8 cellular contexts compared by ENCODE assay signal in the genomic region with DNA sequence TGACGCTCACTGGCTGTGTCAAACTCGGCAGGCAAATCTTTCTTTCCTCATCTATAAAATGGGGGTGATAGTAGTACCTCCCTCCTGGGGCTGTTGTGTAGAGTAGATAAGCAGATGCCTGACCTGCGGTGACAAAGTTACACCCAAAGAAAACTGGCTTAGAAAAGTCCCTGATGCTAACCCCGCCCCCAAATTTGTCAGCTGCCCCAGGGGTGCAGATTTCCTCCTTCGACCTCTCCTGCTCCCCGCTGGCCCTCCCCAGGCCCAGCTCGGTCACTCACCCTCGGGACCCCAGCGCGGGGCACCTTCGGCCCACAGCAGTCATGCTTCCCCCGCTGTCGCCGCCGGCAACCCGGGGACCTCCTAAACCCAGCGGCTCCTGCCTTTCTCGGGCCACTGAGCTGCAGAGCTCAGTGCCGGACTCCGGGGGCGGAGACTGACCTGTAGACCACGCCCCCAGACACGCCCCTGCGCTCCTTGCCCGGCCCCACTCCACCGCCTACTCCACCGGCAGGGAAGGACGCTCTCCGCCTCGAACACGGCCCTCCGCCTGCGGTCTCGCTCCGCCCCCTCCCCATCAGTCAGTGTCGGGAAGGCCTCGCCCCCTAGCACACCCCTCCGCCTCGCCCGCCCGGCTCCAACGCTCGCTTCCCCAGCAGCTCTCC. TPM values are rescaled to one million over a fixed set of nuclear protein-coding genes. Genes with fewer than 3 reads are reported as not detected.
DNase-seq lines count a peak whose midpoint lies in the region; ATAC-seq and TF ChIP-seq lines count a peak whose summit lies in the region.

No MANE protein-coding gene starts in this region.

- H3K27me3 Mint-ChIP-seq in activated CD4-positive, alpha-beta memory T cell treated with anti-CD3 and anti-CD28 coated beads for 36 hours: no peaks in the 10 kb centered on the region

- TF ChIP-seq CTCF in C4-2B (conservative IDR thresholded peaks at IDR 0.05): no peak
- TF ChIP-seq CTCF in lower leg skin (IDR thresholded peaks at IDR 0.05): no peak

- WGBS in lower leg skin, 2 donors: 2 to 3% methylated on average over 27 to 43 of the region's 43 CpGs

- H3K9ac ChIP-seq in duodenal mucosa (ENCODE audit: low read depth in 1 of 2, low read length in 2 of 2): peak overlapping the region; percentile 18 to 54

- H3K27ac ChIP-seq in C4-2B (peak overlapping the region; percentile 1; the same call in 1 of the 2 replicates), duodenal mucosa (ENCODE audit: low read depth, low read length) (peak overlapping the region; percentile 3)

- peaks cover 56% of the 10 kb centered on the region for H3K4me1 Mint-ChIP-seq in activated CD4-positive, alpha-beta memory T cell treated with anti-CD3 and anti-CD28 coated beads for 36 hours (ENCODE audit: low read depth)

- CTCF ChIA-PET in activated CD4-positive, alpha-beta memory T cell treated with anti-CD3 and anti-CD28 coated beads for 36 hours (lab: Charles Lee): interaction anchor here (0.6 to 11.7 kb wide), 10 partner anchors 8 to 267 kb away, joined by 3 to 131 read pairs (median 6); partner anchors contain the start of genes CDK9, SH2D3C and TOR2A

- no peaks in the 10 kb centered on the region for H3K9me3 Mint-ChIP-seq in activated CD4-positive, alpha-beta memory T cell treated with anti-CD3 and anti-CD28 coated beads for 36 hours

- H3K4me3 Mint-ChIP-seq in activated CD4-positive, alpha-beta memory T cell treated with anti-CD3 and anti-CD28 coated beads for 36 hours: peak overlapping the region; percentile 89

- H3K36me3 Mint-ChIP-seq in activated CD4-positive, alpha-beta memory T cell treated with anti-CD3 and anti-CD28 coated beads for 36 hours: peaks cover 32% of the 10 kb centered on the region

- POLR2A ChIA-PET in activated CD4-positive, alpha-beta memory T cell treated with anti-CD3 and anti-CD28 coated beads for 36 hours (lab: Charles Lee): interaction anchor here (0.6 to 3.3 kb wide), 10 partner anchors 8 to 321 kb away, joined by 3 to 19 read pairs (median 6); partner anchors contain the start of genes CDK9, FPGS, SH2D3C and TOR2A

- H3K4me3 ChIP-seq in duodenal mucosa (ENCODE audit: low read depth in 1 of 2, low read length in 2 of 2) (peak overlapping the region; percentile 66 to 67), lower leg skin (ENCODE audit: low read depth, poor library complexity, severe bottlenecking) (peak overlapping the region; percentile 32)

- no peaks in the 10 kb centered on the region for H3K27me3 ChIP-seq in duodenal mucosa (ENCODE audit: control insufficient read depth in 1 of 2, insufficient read depth in 2 of 2, low read length in 2 of 2)

- intact Hi-C loops in activated CD4-positive, alpha-beta memory T cell treated with anti-CD3 and anti-CD28 coated beads for 36 hours (cut with micrococcal nuclease): loop anchor here (1.0 to 10.0 kb wide), 6 partner anchors 14 to 294 kb away; partner anchors contain the start of genes FPGS, NAIF1, PTRH1 and SLC25A25
- intact Hi-C loops in lower leg skin (cut with DNase I; ENCODE audit: low total_unique reads): no loop called here

- ATAC-seq in GM19395 (IDR thresholded peaks at IDR 0.05; ENCODE audit: unreplicated experiment): peak; percentile 86
- ATAC-seq in HG03521 (IDR thresholded peaks at IDR 0.05; ENCODE audit: unreplicated experiment): peak; percentile 87

- TF ChIP-seq POLR2A in lower leg skin (IDR thresholded peaks at IDR 0.05): no peak

- H3K4me1 ChIP-seq in duodenal mucosa (ENCODE audit: control insufficient read depth in 1 of 2, insufficient read depth in 2 of 2, low read length in 2 of 2): peaks cover 12 to 31% of the 10 kb centered on the region in 2 donors

- H3K27ac Mint-ChIP-seq in activated CD4-positive, alpha-beta memory T cell treated with anti-CD3 and anti-CD28 coated beads for 36 hours: peak overlapping the region; percentile 85

- H3K9me3 ChIP-seq in duodenal mucosa (ENCODE audit: control insufficient read depth in 1 of 2, low read length in 2 of 2): no peaks in the 10 kb centered on the region

- H3K36me3 ChIP-seq in duodenal mucosa (ENCODE audit: control insufficient read depth in 1 of 2, insufficient read depth in 2 of 2, low read length in 2 of 2): peaks cover 0 to 3% of the 10 kb centered on the region in 2 donors

- DNase-seq in NCI-H69 (lab: John Stamatoyannopoulos, UW) (peak; percentile 99), lower leg skin (ENCODE audit: low spot score in 2 of 2) (peak; percentile 97 to 100)
- DNase-seq in activated CD4-positive, alpha-beta memory T cell treated with anti-CD3 and anti-CD28 coated beads for 36 hours: peak; percentile 99
- DNase-seq in stimulated activated CD4-positive, alpha-beta T cell treated with anti-CD3 and anti-CD28 coated beads, Interleukin-4, amount 100 ng/mL, for 24 hours: peak; percentile 96

RNA-seq across cellular contexts. Expression of gene SH2D3C, which starts 7.4 kb away (rescaled TPM):
- 10 to 100 TPM; 34.5 to 35.3 TPM for total RNA-seq in activated CD4-positive, alpha-beta memory T cell treated with anti-CD3 and anti-CD28 coated beads for 36 hours
- 1 to 10 TPM; 1.9 to 8.5 (median 5.3) TPM for total RNA-seq in lower leg skin

RNA-seq across cellular contexts. Expression of gene CDK9, which starts 14.8 kb away (rescaled TPM):
- 10 to 100 TPM; 99.4 to 99.6 TPM for total RNA-seq in activated CD4-positive, alpha-beta memory T cell treated with anti-CD3 and anti-CD28 coated beads for 36 hours
- 10 to 100 TPM; 60.7 to 96.3 (median 70.7) TPM for total RNA-seq in lower leg skin

RNA-seq across cellular contexts. Expression of gene FPGS, which starts 31.6 kb away (rescaled TPM):
- 10 to 100 TPM; 80.0 to 83.9 TPM for total RNA-seq in activated CD4-positive, alpha-beta memory T cell treated with anti-CD3 and anti-CD28 coated beads for 36 hours
- total RNA-seq in lower leg skin: 10 to 100 TPM; 21.3 to 46.5 (median 37.4) TPM

RNA-seq across cellular contexts. Expression of gene TOR2A, which starts 35.9 kb away (rescaled TPM):
- 10 to 100 TPM; 12.7 to 16.2 TPM for total RNA-seq in activated CD4-positive, alpha-beta memory T cell treated with anti-CD3 and anti-CD28 coated beads for 36 hours
- total RNA-seq in lower leg skin: 10 to 100 TPM; 11.5 to 19.9 (median 15.1) TPM

RNA-seq across cellular contexts. Expression of gene TTC16, which starts 55.2 kb away (rescaled TPM):
- under 1 TPM; 0.61 to 0.69 TPM for total RNA-seq in activated CD4-positive, alpha-beta memory T cell treated with anti-CD3 and anti-CD28 coated beads for 36 hours
- under 1 TPM in 1 of 4 donors, not detected in 3; 0.25 TPM for total RNA-seq in lower leg skin

Comparison
In these comparisons a context has a peak if more than half of its experiments do, and no peak if none do; other contexts are left out.
1. Peak in every context shown above with its lines: DNase-seq, ATAC-seq, H3K4me3 ChIP-seq and H3K27ac ChIP-seq.